28 cellular contexts compared by ENCODE assay signal in the genomic region with DNA sequence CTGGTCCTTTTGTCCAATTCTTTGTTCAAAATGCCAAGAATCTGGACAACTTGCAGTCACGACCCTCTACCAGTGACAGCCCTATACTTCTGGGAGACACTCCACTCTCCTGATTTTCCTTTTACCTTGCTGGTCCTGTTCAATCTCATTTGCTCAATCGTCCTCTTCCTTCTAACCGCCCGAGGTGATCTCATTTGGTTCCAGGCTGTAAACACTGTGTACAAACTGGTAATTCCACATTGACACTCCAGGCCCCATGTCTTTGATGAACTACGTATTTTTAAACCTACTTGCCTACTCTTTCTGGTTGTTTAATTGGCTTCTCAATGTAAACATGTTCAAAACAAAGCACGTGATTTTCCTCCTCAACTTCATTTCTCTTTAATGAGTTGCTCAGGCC. TPM values are rescaled to one million over a fixed set of nuclear protein-coding genes. Genes with fewer than 3 reads are reported as not detected.
"Had no signal": no experiment of that assay in that cellular context is flagged by ENCODE, and none has a peak within 500 bp of the region (broad histone marks: within the 10 kb centered on the region; RNA-seq: fewer than 3 reads in every experiment).

No MANE protein-coding gene starts in this region.

- H3K4me3 ChIP-seq: adrenal gland, colonic mucosa, dorsolateral prefrontal cortex, esophagus squamous epithelium, heart right ventricle, left lung, lung, neural progenitor cell, sigmoid colon, smooth muscle cell, stomach, transverse colon, uterus had no signal

- H3K4me1 ChIP-seq: adrenal gland, colonic mucosa, esophagus squamous epithelium, heart right ventricle, left lung, neural progenitor cell, sigmoid colon, stomach, transverse colon, uterus had no signal

- H3K9me3 ChIP-seq: adrenal gland, colonic mucosa, esophagus squamous epithelium, heart right ventricle, left lung, sigmoid colon, stomach, transverse colon, uterus had no signal

- DNase-seq: activated gamma-delta T cell treated with Interleukin-2 at 50 U/mL for 16 hours; activated T-cell treated with anti-CD3 and anti-CD28 coated beads, Interleukin-2, amount 50 U/mL, for 1 hour; adrenal gland; colonic mucosa; dorsolateral prefrontal cortex; effector memory CD8-positive, alpha-beta T cell; esophagus squamous epithelium; heart right ventricle; kidney; left lung; naive thymus-derived CD8-positive, alpha-beta T cell; sigmoid colon; stimulated activated CD4-positive, alpha-beta T cell treated with anti-CD3 and anti-CD28 coated beads, Interleukin-15, amount 100 ng/mL, for 24 hours; stomach; transverse colon; uterus; WERI-Rb-1 had no signal

- H3K27ac ChIP-seq: adrenal gland, colonic mucosa, dorsolateral prefrontal cortex, esophagus squamous epithelium, heart right ventricle, left lung, neural progenitor cell, sigmoid colon, stomach, transverse colon, uterus, WERI-Rb-1 had no signal

- H3K27me3 ChIP-seq: adrenal gland, colonic mucosa, dorsolateral prefrontal cortex, esophagus squamous epithelium, left lung, neural progenitor cell, sigmoid colon, stomach, transverse colon, uterus had no signal

- ATAC-seq: activated naive CD4-positive, alpha-beta T cell treated with anti-CD3 and anti-CD28 coated beads, Interleukin-2, amount 50 U/mL, for 72 hours; effector memory CD8-positive, alpha-beta T cell; heart right ventricle; left lung; naive thymus-derived CD8-positive, alpha-beta T cell; stimulated activated memory B cell treated with anti-CD40 and anti-IgM and Interleukin-4, amounts not matched to agents 10 μg/mL and 1 μg/mL and 100 μg/mL, for 72 hours had no signal

- H3K36me3 ChIP-seq: adrenal gland, colonic mucosa, esophagus squamous epithelium, heart right ventricle, left lung, neural progenitor cell, sigmoid colon, stomach, transverse colon, uterus, WERI-Rb-1 had no signal

RNA-seq across cellular contexts. Expression of a gene that starts 23.7 kb away (rescaled TPM):
- total RNA-seq: activated naive CD4-positive, alpha-beta T cell treated with anti-CD3 and anti-CD28 coated beads, Interleukin-2, amount 50 U/mL, for 72 hours; adrenal gland; astrocyte; colonic mucosa; dorsolateral prefrontal cortex; endothelial cell of umbilical vein; esophagus squamous epithelium; heart right ventricle; kidney; left lung; lung; naive thymus-derived CD8-positive, alpha-beta T cell; omental fat pad; posterior vena cava; renal cortical epithelial cell; sigmoid colon; smooth muscle cell; stomach; temporal lobe; transverse colon; uterus had no signal
